In genomic region chr4:138404801-138405200, GRCh38 we compare ENCODE assay signal across 25 cellular contexts.
DNase-seq lines count a peak whose midpoint lies in the region; ATAC-seq, FAIRE-seq and TF ChIP-seq lines count a peak whose summit lies in the region.
"Had no signal": no experiment of that assay in that cellular context is flagged by ENCODE, and none has a peak within 500 bp of the region (broad histone marks: within the 10 kb centered on the region; RNA-seq: fewer than 3 reads in every experiment).

No MANE protein-coding gene starts in this region.

- H2AFZ ChIP-seq in mammary epithelial cell (ENCODE audit: low read depth, low read length) (peak overlapping the region; percentile 64), MM.1S (ENCODE audit: low read length) (no peak overlapping the region)

- H3K4me3 Mint-ChIP-seq in MCF 10A (ENCODE audit: unreplicated experiment) = no peak overlapping the region

- POLR2A ChIA-PET in MCF 10A (lab: Yijun Ruan, JAX) = interaction anchor here (2.1 to 2.2 kb wide), 2 partner anchors 13 to 164 kb away, joined by 6 to 17 read pairs; partner anchors contain the start of gene SLC7A11

- in situ Hi-C loops in mammary epithelial cell (cut with MboI; ENCODE audit: low sequenced_read_pairs in 2 of 2) = loop anchor here in 1 of 2 donors (25.0 kb wide), 1 partner anchor 168 kb away; the partner anchor contains the start of gene SLC7A11

- H3K27me3 Mint-ChIP-seq in MCF 10A (ENCODE audit: insufficient read depth, unreplicated experiment) = no peaks in the 10 kb centered on the region

- H3K27ac Mint-ChIP-seq in MCF 10A (ENCODE audit: low read depth, unreplicated experiment) = no peak overlapping the region

- peaks cover 29% of the 10 kb centered on the region for H3K4me1 Mint-ChIP-seq in MCF 10A (ENCODE audit: insufficient read depth, unreplicated experiment)

- CTCF ChIA-PET in mammary epithelial cell (lab: Charles Lee; ENCODE audit: low non-redundant PET) (no interaction called here), MCF 10A (lab: Yijun Ruan, JAX) (interaction anchor here (1.1 kb wide), 1 partner anchor 8 kb away, joined by 3 read pairs; no protein-coding TSS in a partner anchor)

- peaks cover 31% of the 10 kb centered on the region for H3K4me1 ChIP-seq in mammary epithelial cell (ENCODE audit: insufficient read depth, low read length)
- H3K4me1 ChIP-seq in MM.1S (ENCODE audit: low read length) = peaks cover 12% of the 10 kb centered on the region
- H3K4me1 ChIP-seq in duodenal mucosa (ENCODE audit: control insufficient read depth in 1 of 2, insufficient read depth in 2 of 2, low read length in 2 of 2) = peaks cover 14 to 16% of the 10 kb centered on the region in 2 donors
- peaks cover 3 to 8% of the 10 kb centered on the region in 2 donors for H3K4me1 ChIP-seq in small intestine (ENCODE audit: control insufficient read depth in 2 of 2, insufficient read depth in 1 of 2, low read depth in 1 of 2, low read length in 1 of 2)

- H3K9me3 ChIP-seq in mammary epithelial cell (replicated peaks; ENCODE audit: insufficient read depth, low read length) (no peaks in the 10 kb centered on the region), MM.1S (replicated peaks; ENCODE audit: insufficient read depth, low read length) (no peaks in the 10 kb centered on the region), duodenal mucosa (ENCODE audit: control insufficient read depth in 1 of 2, low read length in 2 of 2) (no peaks in the 10 kb centered on the region), small intestine (ENCODE audit: control insufficient read depth, low read depth) (no peaks in the 10 kb centered on the region)
- H3K9me3 ChIP-seq: SJSA1 had no signal

- no peak for TF ChIP-seq POLR2A in GM12891 (IDR thresholded peaks at IDR 0.05; ENCODE audit: low read depth, low read length)

- H3K36me3 Mint-ChIP-seq in MCF 10A (ENCODE audit: insufficient read depth, unreplicated experiment) = no peaks in the 10 kb centered on the region

- 91% methylated on average over 1 of the region's 1 CpG for WGBS in mammary epithelial cell (ENCODE audit: low coverage, missing lambda C conversion rate)
- 22 to 60% (median 46%) methylated on average over 1 of the region's 1 CpG for WGBS in small intestine, 3 donors

- no peak overlapping the region for H3K4me3 ChIP-seq in mammary epithelial cell (replicated peaks in 1 of 3; ENCODE audit: insufficient read depth in 1 of 3, low read depth in 2 of 3, low read length in 3 of 3)
- H3K4me3 ChIP-seq in MM.1S (ENCODE audit: low read length) = no peak overlapping the region
- peak overlapping the region; percentile 34 to 50 for H3K4me3 ChIP-seq in duodenal mucosa (ENCODE audit: low read depth in 1 of 2, low read length in 2 of 2)
- no peak overlapping the region for H3K4me3 ChIP-seq in small intestine (ENCODE audit: low read depth in 1 of 2, low read length in 2 of 2)
- H3K4me3 ChIP-seq: SJSA1 had no signal

- DNase-seq in mammary epithelial cell = no peak
- DNase-seq in MCF 10A (ENCODE audit: unreplicated experiment) = no peak
- DNase-seq in MM.1S = no peak
- peak; percentile 47 for DNase-seq in small intestine
- DNase-seq in GM12891 (ENCODE audit: insufficient read length, low spot score) = no peak
- DNase-seq in AG08395 (ENCODE audit: low spot score) = no peak
- DNase-seq: AML-193, DMS53, GDM1, KBM-7, NCI-H1105, NCI-H146, NCI-H2081, NCI-H2171, NCI-H345, NCI-H524, NCI-H774 had no signal

- FAIRE-seq in small intestine (lab: Jason Lieb, UNC) (no peak), GM12891 (lab: Jason Lieb, UNC) (no peak)
- FAIRE-seq: D721Med, H54, RCC 7860 had no signal

- H3K9me2 ChIP-seq in MM.1S (replicated peaks; ENCODE audit: insufficient read depth, low read length) = no peaks in the 10 kb centered on the region

- H3K27me3 ChIP-seq in mammary epithelial cell (ENCODE audit: insufficient read depth, low read length) (no peaks in the 10 kb centered on the region), MM.1S (replicated peaks; ENCODE audit: insufficient read depth, low read length) (0 out of 2 replicates have a peak, but pooled peaks cover 5% of the 10 kb centered on the region), duodenal mucosa (ENCODE audit: control insufficient read depth in 1 of 2, insufficient read depth in 2 of 2, low read length in 2 of 2) (no peaks in the 10 kb centered on the region), small intestine (ENCODE audit: control insufficient read depth in 2 of 2, insufficient read depth in 2 of 2, low read length in 2 of 2) (no peaks in the 10 kb centered on the region)
- H3K27me3 ChIP-seq: SJSA1 had no signal

- H3K27ac ChIP-seq in mammary epithelial cell (ENCODE audit: insufficient read depth, low read depth, low read length) (no peak overlapping the region), MM.1S (ENCODE audit: low read length) (no peak overlapping the region), duodenal mucosa (ENCODE audit: low read depth, low read length) (no peak overlapping the region), small intestine (ENCODE audit: low read depth in 1 of 2, low read length in 1 of 2) (no peak overlapping the region)
- H3K27ac ChIP-seq: 22Rv1, C4-2B, SJSA1 had no signal

- TF ChIP-seq CTCF in mammary epithelial cell (conservative IDR thresholded peaks at IDR 0.05 in 1 of 2, IDR thresholded peaks at IDR 0.05 in 1 of 2; ENCODE audit: extremely low read depth in 1 of 2, insufficient read depth in 1 of 2, low read depth in 1 of 2, low read length in 2 of 2) (no peak), MCF 10A (IDR thresholded peaks at IDR 0.05; ENCODE audit: unreplicated experiment) (no peak), MM.1S (IDR thresholded peaks at IDR 0.05; ENCODE audit: low read length) (no peak)

- no peaks in the 10 kb centered on the region for H3F3A ChIP-seq in MM.1S (ENCODE audit: insufficient read depth, low read length)

- intact Hi-C loops in mammary epithelial cell (cut with micrococcal nuclease) = loop anchor here (1.0 kb wide), 1 partner anchor 162 kb away; the partner anchor contains the start of gene SLC7A11
- intact Hi-C loops in MCF 10A (cut with micrococcal nuclease) = loop anchor here (2.0 kb wide), 1 partner anchor 164 kb away; no protein-coding TSS in a partner anchor

- H3K4me2 ChIP-seq in mammary epithelial cell (ENCODE audit: insufficient read depth, low read depth, low read length) (no peak overlapping the region), MM.1S (ENCODE audit: low read depth, low read length) (peak overlapping the region; percentile 2; the same call in 1 of the 2 replicates)

- H3K9me3 Mint-ChIP-seq in MCF 10A (ENCODE audit: unreplicated experiment) = no peaks in the 10 kb centered on the region

- H3K79me2 ChIP-seq in mammary epithelial cell (ENCODE audit: insufficient read depth, low read length) = no peaks in the 10 kb centered on the region
- no peaks in the 10 kb centered on the region for H3K79me2 ChIP-seq in MM.1S (ENCODE audit: low read length)

- H3K36me3 ChIP-seq in mammary epithelial cell (ENCODE audit: insufficient read depth, low read length) (no peaks in the 10 kb centered on the region), MM.1S (replicated peaks; ENCODE audit: insufficient read depth, low read length) (no peaks in the 10 kb centered on the region), duodenal mucosa (ENCODE audit: control insufficient read depth in 1 of 2, insufficient read depth in 2 of 2, low read length in 2 of 2) (no peaks in the 10 kb centered on the region), small intestine (ENCODE audit: control insufficient read depth in 2 of 2, insufficient read depth in 2 of 2, low read length in 2 of 2) (no peaks in the 10 kb centered on the region)
- H3K36me3 ChIP-seq: SJSA1 had no signal

- H3K9ac ChIP-seq in mammary epithelial cell (ENCODE audit: insufficient read depth, low read length) = no peak overlapping the region
- no peak overlapping the region for H3K9ac ChIP-seq in MM.1S (ENCODE audit: low read length)
- no peak overlapping the region for H3K9ac ChIP-seq in duodenal mucosa (ENCODE audit: low read depth in 1 of 2, low read length in 2 of 2)

- BruUV-seq in mammary epithelial cell (replicated peaks; lab: Mats Ljungman, UMichigan) (no TSS peak), MCF 10A (replicated peaks; lab: Mats Ljungman, UMichigan) (no TSS peak)

- no peak for ATAC-seq in GM18868 (IDR thresholded peaks at IDR 0.05; ENCODE audit: unreplicated experiment)

- dilution Hi-C loops in mammary epithelial cell (cut with HindIII; ENCODE audit: low sequenced_read_pairs) = no loop called here

- no peaks in the 10 kb centered on the region for H4K20me1 ChIP-seq in mammary epithelial cell (ENCODE audit: insufficient read depth, low read length)
- no peaks in the 10 kb centered on the region for H4K20me1 ChIP-seq in MM.1S (ENCODE audit: insufficient read depth, low read length)

TF ChIP-seq in GM12891, 5 proteins besides CTCF, POLR2A, EP300 and RAD21:
- TF ChIP-seq POLR2AphosphoS5 (IDR thresholded peaks at IDR 0.05; ENCODE audit: low read depth, low read length) (no peak), POU2F2 (IDR thresholded peaks at IDR 0.05; ENCODE audit: low read depth, low read length) (no peak), TAF1 (IDR thresholded peaks at IDR 0.05; ENCODE audit: low read depth, low read length) (no peak), PAX5 (IDR thresholded peaks at IDR 0.05; ENCODE audit: insufficient read depth, low read length, severe bottlenecking) (no peak)

Comparison
In these comparisons a context has a peak if more than half of its experiments do, and no peak if none do; other contexts are left out.
1. H3K4me3 ChIP-seq: peak in duodenal mucosa (2 of 2); none in mammary epithelial cell (0 of 3), MM.1S (single experiment) and small intestine (0 of 2).